Comparison of ENCODE assay signal across 8 cellular contexts in the genomic region with DNA sequence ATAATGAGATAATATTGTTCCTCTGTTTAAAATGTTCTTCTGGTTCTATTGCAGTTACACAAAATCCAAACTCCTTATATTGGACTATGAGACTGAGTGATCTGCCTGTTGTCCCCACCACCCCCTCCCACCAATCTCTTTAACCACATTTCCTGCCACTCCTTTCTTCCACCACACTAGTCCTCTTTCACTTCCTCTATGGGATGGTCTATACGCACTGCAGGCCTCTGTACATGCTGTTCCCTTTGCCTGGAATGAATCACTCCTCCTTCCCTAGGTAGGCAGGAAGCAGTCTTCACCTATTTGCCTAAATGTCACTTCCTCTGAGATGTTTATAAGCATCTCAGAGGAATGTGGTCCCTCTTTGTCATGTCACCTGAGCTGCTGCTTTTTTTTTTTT. TPM values are rescaled to one million over a fixed set of nuclear protein-coding genes. Genes with fewer than 3 reads are reported as not detected.
DNase-seq lines count a peak whose midpoint lies in the region; ATAC-seq, FAIRE-seq and TF ChIP-seq lines count a peak whose summit lies in the region.

No MANE protein-coding gene starts in this region.

- H3K4me1 ChIP-seq in left lung, result peaks cover 9 to 72% of the 10 kb centered on the region in 2 donors

- intact Hi-C loops in left lung (cut with DNase I), result loop anchor here in 1 of 2 donors (10.0 kb wide), 1 partner anchor 104 kb away; the partner anchor contains the start of gene SNAPC5

- peak overlapping the region; percentile 95 for H3K4me3 Mint-ChIP-seq in activated CD4-positive, alpha-beta memory T cell treated with anti-CD3 and anti-CD28 coated beads, Interleukin-2, amount 10 ng/mL, durations not matched to agents 7 days and 5 days
- H3K4me3 Mint-ChIP-seq in naive thymus-derived CD8-positive, alpha-beta T cell, result peak overlapping the region; percentile 34 to 93 (median 76)

- no peaks in the 10 kb centered on the region for H3K36me3 ChIP-seq in GM06990 (ENCODE audit: control insufficient read depth, insufficient read depth, low read length)
- H3K36me3 ChIP-seq in KOPT-K1 (ENCODE audit: insufficient read depth, low read length), result peaks cover 4% of the 10 kb centered on the region
- no peaks in the 10 kb centered on the region for H3K36me3 ChIP-seq in left lung

- no peak for FAIRE-seq in H54 (lab: Jason Lieb, UNC)

- H3K4me3 ChIP-seq in GM06990 (replicated peaks; ENCODE audit: low read depth, low read length) (no peak overlapping the region; the same call in 1 of the 2 replicates), left lung (no peak overlapping the region)

- no peaks in the 10 kb centered on the region for H3K9me3 Mint-ChIP-seq in activated CD4-positive, alpha-beta memory T cell treated with anti-CD3 and anti-CD28 coated beads, Interleukin-2, amount 10 ng/mL, durations not matched to agents 7 days and 5 days
- no peaks in the 10 kb centered on the region for H3K9me3 Mint-ChIP-seq in naive thymus-derived CD8-positive, alpha-beta T cell

- DNase-seq in GM06990 (ENCODE audit: extremely low read depth, insufficient read length), result peak; percentile 61
- peak; percentile 34 for DNase-seq in activated CD4-positive, alpha-beta memory T cell treated with anti-CD3 and anti-CD28 coated beads, Interleukin-2, amount 10 ng/mL, durations not matched to agents 7 days and 5 days
- DNase-seq in naive thymus-derived CD8-positive, alpha-beta T cell, result peak in 5 of 10 donors; percentile 6 to 37 (median 22)
- no peak for DNase-seq in H54 (ENCODE audit: insufficient read length, low spot score)
- no peak for DNase-seq in GM19238 (ENCODE audit: insufficient read length, low spot score)
- DNase-seq in T-helper 9 cell, result no peak
- no peak for DNase-seq in left lung

- CTCF ChIA-PET in activated CD4-positive, alpha-beta memory T cell treated with anti-CD3 and anti-CD28 coated beads, Interleukin-2, amount 10 ng/mL, durations not matched to agents 7 days and 5 days (lab: Charles Lee), result interaction anchor here (0.6 to 7.7 kb wide), 3 partner anchors 21 to 1860 kb away, joined by 3 to 127 read pairs (median 3); partner anchors contain the start of gene SNAPC5

- no peak for ATAC-seq in naive thymus-derived CD8-positive, alpha-beta T cell
- ATAC-seq in left lung, result no peak

- peak overlapping the region; percentile 79 for H3K27ac Mint-ChIP-seq in activated CD4-positive, alpha-beta memory T cell treated with anti-CD3 and anti-CD28 coated beads, Interleukin-2, amount 10 ng/mL, durations not matched to agents 7 days and 5 days
- peak overlapping the region; percentile 73 to 95 (median 90) for H3K27ac Mint-ChIP-seq in naive thymus-derived CD8-positive, alpha-beta T cell

- TF ChIP-seq CTCF in GM06990 (IDR thresholded peaks at IDR 0.05; ENCODE audit: insufficient read depth, low read length, poor library complexity, severe bottlenecking), result no peak
- no peak for TF ChIP-seq CTCF in left lung (IDR thresholded peaks at IDR 0.05)

- H3K9me3 ChIP-seq in KOPT-K1 (ENCODE audit: insufficient read depth, low read length, poor library complexity, severe bottlenecking), result no peaks in the 10 kb centered on the region
- no peaks in the 10 kb centered on the region for H3K9me3 ChIP-seq in left lung

- no peak for TF ChIP-seq POLR2A in H54 (IDR thresholded peaks at IDR 0.05; ENCODE audit: low read depth, low read length)

- H3K4me1 Mint-ChIP-seq in activated CD4-positive, alpha-beta memory T cell treated with anti-CD3 and anti-CD28 coated beads, Interleukin-2, amount 10 ng/mL, durations not matched to agents 7 days and 5 days, result peaks cover 77% of the 10 kb centered on the region
- H3K4me1 Mint-ChIP-seq in naive thymus-derived CD8-positive, alpha-beta T cell, result peaks cover 49 to 92% (median 87%) of the 10 kb centered on the region in 4 donors

- POLR2A ChIA-PET in activated CD4-positive, alpha-beta memory T cell treated with anti-CD3 and anti-CD28 coated beads, Interleukin-2, amount 10 ng/mL, durations not matched to agents 7 days and 5 days (lab: Charles Lee), result interaction anchor here (1.0 to 7.0 kb wide), 6 partner anchors 11 to 114 kb away, joined by 3 to 110 read pairs (median 6); partner anchors contain the start of genes RPL4, SNAPC5 and ZWILCH
- POLR2A ChIA-PET in naive thymus-derived CD8-positive, alpha-beta T cell (lab: Charles Lee), result interaction anchor here (0.6 to 1.3 kb wide), 4 partner anchors 9 to 115 kb away, joined by 3 to 7 read pairs (median 3); partner anchors contain the start of gene SNAPC5

- no peaks in the 10 kb centered on the region for H3K27me3 Mint-ChIP-seq in activated CD4-positive, alpha-beta memory T cell treated with anti-CD3 and anti-CD28 coated beads, Interleukin-2, amount 10 ng/mL, durations not matched to agents 7 days and 5 days
- H3K27me3 Mint-ChIP-seq in naive thymus-derived CD8-positive, alpha-beta T cell, result no peaks in the 10 kb centered on the region

- peak overlapping the region; percentile 21 for H3K27ac ChIP-seq in KOPT-K1 (ENCODE audit: low read depth, low read length, poor library complexity, severe bottlenecking)
- H3K27ac ChIP-seq in left lung, result peak overlapping the region in 1 of 2 donors; percentile 48

- H3K36me3 Mint-ChIP-seq in activated CD4-positive, alpha-beta memory T cell treated with anti-CD3 and anti-CD28 coated beads, Interleukin-2, amount 10 ng/mL, durations not matched to agents 7 days and 5 days (ENCODE audit: low read depth), result peaks cover 50% of the 10 kb centered on the region
- H3K36me3 Mint-ChIP-seq in naive thymus-derived CD8-positive, alpha-beta T cell, result peaks cover 0 to 7% (median 0%) of the 10 kb centered on the region in 3 donors

- no peaks in the 10 kb centered on the region for H3K27me3 ChIP-seq in GM06990 (replicated peaks; ENCODE audit: control insufficient read depth, insufficient read depth, low read length)
- H3K27me3 ChIP-seq in left lung, result no peaks in the 10 kb centered on the region

RNA-seq across cellular contexts. Expression of gene MAP2K1, which starts 4.0 kb away (rescaled TPM):
- 10 to 100 TPM; 87.6 to 89.0 TPM for total RNA-seq in activated CD4-positive, alpha-beta memory T cell treated with anti-CD3 and anti-CD28 coated beads, Interleukin-2, amount 10 ng/mL, durations not matched to agents 7 days and 5 days
- total RNA-seq in naive thymus-derived CD8-positive, alpha-beta T cell, result 10 to 100 TPM; 49.3 to 50.8 TPM
- polyA plus RNA-seq in naive thymus-derived CD8-positive, alpha-beta T cell, result 10 to 100 TPM; 34.7 to 41.7 (median 39.3) TPM
- 10 to 100 TPM; 59.3 to 60.4 TPM for total RNA-seq in left lung

RNA-seq across cellular contexts. Expression of gene TIPIN, which starts 34.2 kb away (rescaled TPM):
- 10 to 100 TPM; 27.2 to 28.9 TPM for total RNA-seq in activated CD4-positive, alpha-beta memory T cell treated with anti-CD3 and anti-CD28 coated beads, Interleukin-2, amount 10 ng/mL, durations not matched to agents 7 days and 5 days
- total RNA-seq in naive thymus-derived CD8-positive, alpha-beta T cell, result 10 to 100 TPM; 13.6 to 14.4 TPM
- 10 to 100 TPM in 2 of 3 donors, 1 to 10 TPM in 1; 9.0 to 12.1 (median 10.3) TPM for polyA plus RNA-seq in naive thymus-derived CD8-positive, alpha-beta T cell
- total RNA-seq in left lung, result 10 to 100 TPM in 1 of 2 donors, 1 to 10 TPM in 1; 7.1 to 11.1 TPM

Comparison
In these comparisons a context has a peak if more than half of its experiments do, and no peak if none do; other contexts are left out.
1. DNase-seq: peak in GM06990 (single experiment) and activated CD4-positive, alpha-beta memory T cell treated with anti-CD3 and anti-CD28 coated beads, Interleukin-2, amount 10 ng/mL, durations not matched to agents 7 days and 5 days (single experiment); none in H54 (single experiment), GM19238 (single experiment), T-helper 9 cell (single experiment) and left lung (0 of 2).